In genomic region chr16:2211923-2212347, GRCh38 we compare ENCODE assay signal across 11 cellular contexts. TPM values are rescaled to one million over a fixed set of nuclear protein-coding genes. Genes with fewer than 3 reads are reported as not detected.
DNase-seq lines count a peak whose midpoint lies in the region; ATAC-seq and TF ChIP-seq lines count a peak whose summit lies in the region.
"Had no signal": no experiment of that assay in that cellular context is flagged by ENCODE, and none has a peak within 500 bp of the region (broad histone marks: within the 10 kb centered on the region; RNA-seq: fewer than 3 reads in every experiment).

No MANE protein-coding gene starts in this region.

- no peak overlapping the region for H3K9ac ChIP-seq in endodermal cell (ENCODE audit: extremely low read depth, low read length, poor library complexity, severe bottlenecking)

- H3K27ac ChIP-seq in Panc1 (ENCODE audit: low read length), result peak overlapping the region; percentile 86
- no peak overlapping the region for H3K27ac ChIP-seq in endodermal cell (ENCODE audit: low read depth, low read length)
- peak overlapping the region; percentile 90 for H3K27ac ChIP-seq in psoas muscle

- TF ChIP-seq CTCF in Panc1 (IDR thresholded peaks at IDR 0.05) (no peak), endodermal cell (conservative IDR thresholded peaks at IDR 0.05) (no peak), psoas muscle (IDR thresholded peaks at IDR 0.05) (no peak)

- H3K27me3 ChIP-seq in Panc1 (ENCODE audit: control insufficient read depth, insufficient read depth, low read length) (no peaks in the 10 kb centered on the region), endodermal cell (ENCODE audit: control insufficient read depth, insufficient read depth, low read length, poor library complexity, severe bottlenecking) (no peaks in the 10 kb centered on the region), psoas muscle (ENCODE audit: insufficient read depth in 3 of 3, low read length in 2 of 3) (no peaks in the 10 kb centered on the region), MG63 (no peaks in the 10 kb centered on the region)

- BruUV-seq in Panc1 (replicated peaks; lab: Mats Ljungman, UMichigan), result no TSS peak

- no peak overlapping the region for H3K27ac Mint-ChIP-seq in activated CD4-positive, alpha-beta T cell treated with anti-CD3 and anti-CD28 coated beads for 36 hours
- H3K27ac Mint-ChIP-seq in endodermal cell, result peak overlapping the region; percentile 41

- DNase-seq in activated CD4-positive, alpha-beta T cell treated with anti-CD3 and anti-CD28 coated beads for 36 hours, result no peak
- no peak for DNase-seq in activated CD4-positive, alpha-beta T cell treated with anti-CD3 and anti-CD28 coated beads, Interleukin-2, amount 50 U/mL, for 4 hours
- DNase-seq in Panc1 (ENCODE audit: low read depth, low spot score), result no peak
- no peak for DNase-seq in endodermal cell
- DNase-seq in psoas muscle, result peak in 1 of 2 donors; percentile 82
- no peak for DNase-seq in MG63
- DNase-seq in DMS 273 treated with DMSO at 0.1 percent for 48 hours (lab: John Stamatoyannopoulos, UW), result no peak
- DNase-seq: foreskin fibroblast; NCI-H2107; stimulated activated CD8-positive, alpha-beta memory T cell treated with anti-CD3 and anti-CD28 coated beads, Interleukin-4, amount 100 ng/mL, for 48 hours had no signal

- WGBS in endodermal cell (ENCODE audit: insufficient coverage in 1 of 2, insufficient read length in 1 of 2), 2 experiments, result 88 to 96% methylated on average over 5 to 11 of the region's 11 CpGs
- 27 to 54% (median 30%) methylated on average over 11 of the region's 11 CpGs for whole genome bisulfite sequencing in psoas muscle, 3 donors

- H3K4me1 ChIP-seq in Panc1 (ENCODE audit: control insufficient read depth, insufficient read depth, low read length) (peaks cover 30% of the 10 kb centered on the region), endodermal cell (ENCODE audit: control insufficient read depth, insufficient read depth, low read length) (peaks cover 3% of the 10 kb centered on the region), psoas muscle (peaks cover 43% of the 10 kb centered on the region)

- no peaks in the 10 kb centered on the region for H3K27me3 Mint-ChIP-seq in activated CD4-positive, alpha-beta T cell treated with anti-CD3 and anti-CD28 coated beads for 36 hours
- no peaks in the 10 kb centered on the region for H3K27me3 Mint-ChIP-seq in endodermal cell (ENCODE audit: insufficient read depth)

- peak overlapping the region; percentile 53 for H3K4me3 Mint-ChIP-seq in activated CD4-positive, alpha-beta T cell treated with anti-CD3 and anti-CD28 coated beads for 36 hours
- H3K4me3 Mint-ChIP-seq in endodermal cell, result no peak overlapping the region

- ATAC-seq in activated CD4-positive, alpha-beta T cell treated with anti-CD3 and anti-CD28 coated beads for 36 hours, result no peak
- ATAC-seq in Panc1 (peak; percentile 5; the same call in 1 of the 2 replicates), psoas muscle (peak; percentile 7 to 53 (median 32)), GM18520 (IDR thresholded peaks at IDR 0.05; ENCODE audit: unreplicated experiment) (no peak)

- in situ Hi-C loops in Panc1 (cut with HindIII; ENCODE audit: low pct_unique_long_range_greater_than_20kb, low sequenced_read_pairs), result no loop called here

- peak overlapping the region in 1 of 2 experiments; percentile 83; a peak in 1 of 4 replicates for H3K4me3 ChIP-seq in Panc1 (ENCODE audit: low read depth in 2 of 2, low read length in 2 of 2)
- no peak overlapping the region for H3K4me3 ChIP-seq in endodermal cell (ENCODE audit: low read length)
- no peak overlapping the region for H3K4me3 ChIP-seq in psoas muscle
- H3K4me3 ChIP-seq in MG63, result no peak overlapping the region

- intact Hi-C loops in activated CD4-positive, alpha-beta T cell treated with anti-CD3 and anti-CD28 coated beads for 36 hours (cut with DNase I, micrococcal nuclease), result no loop called here
- intact Hi-C loops in Panc1 (cut with micrococcal nuclease; ENCODE audit: unreplicated experiment) (no loop called here), psoas muscle (cut with DNase I) (no loop called here)

- H3K9me3 Mint-ChIP-seq in activated CD4-positive, alpha-beta T cell treated with anti-CD3 and anti-CD28 coated beads for 36 hours (ENCODE audit: low read depth), result no peaks in the 10 kb centered on the region
- H3K9me3 Mint-ChIP-seq in endodermal cell, result no peaks in the 10 kb centered on the region

- H3K9me3 ChIP-seq in Panc1 (ENCODE audit: control insufficient read depth, insufficient read depth, low read depth, low read length) (no peaks in the 10 kb centered on the region), endodermal cell (ENCODE audit: control insufficient read depth, low read length) (no peaks in the 10 kb centered on the region), psoas muscle (no peaks in the 10 kb centered on the region), MG63 (no peaks in the 10 kb centered on the region)

- POLR2A ChIA-PET in activated CD4-positive, alpha-beta T cell treated with anti-CD3 and anti-CD28 coated beads for 36 hours (lab: Charles Lee), result interaction anchor here (1.0 kb wide), 1 partner anchor 57 kb away, joined by 6 read pairs; no protein-coding TSS in a partner anchor
- POLR2A ChIA-PET in Panc1 (lab: Charles Lee), result interaction anchor here (0.6 to 0.7 kb wide), 2 partner anchors 60 to 373 kb away, joined by 3 to 25 read pairs; no protein-coding TSS in a partner anchor

- H3K36me3 ChIP-seq in Panc1 (ENCODE audit: control insufficient read depth, insufficient read depth, low read length) (peaks cover 3% of the 10 kb centered on the region; the same call in 1 of the 2 replicates), endodermal cell (ENCODE audit: control insufficient read depth, insufficient read depth, low read length) (peaks cover 32% of the 10 kb centered on the region), psoas muscle (ENCODE audit: insufficient read depth in 1 of 2, low read depth in 1 of 2) (peaks cover 0 to 30% of the 10 kb centered on the region in 2 donors), MG63 (peaks cover 56% of the 10 kb centered on the region)

- H3K36me3 Mint-ChIP-seq in activated CD4-positive, alpha-beta T cell treated with anti-CD3 and anti-CD28 coated beads for 36 hours (ENCODE audit: low read depth), result peaks cover 30% of the 10 kb centered on the region
- peaks cover 29% of the 10 kb centered on the region for H3K36me3 Mint-ChIP-seq in endodermal cell (ENCODE audit: low read depth)

- peaks cover 25% of the 10 kb centered on the region for H3K4me1 Mint-ChIP-seq in activated CD4-positive, alpha-beta T cell treated with anti-CD3 and anti-CD28 coated beads for 36 hours
- peaks cover 12% of the 10 kb centered on the region for H3K4me1 Mint-ChIP-seq in endodermal cell

- CTCF ChIA-PET in activated CD4-positive, alpha-beta T cell treated with anti-CD3 and anti-CD28 coated beads for 36 hours (lab: Charles Lee), result no interaction called here
- CTCF ChIA-PET in Panc1 (lab: Charles Lee), result no interaction called here

RNA-seq across cellular contexts. Expression of gene BRICD5, which starts 1.3 kb away (rescaled TPM):
- 1 to 10 TPM; 8.0 to 8.8 TPM for total RNA-seq in activated CD4-positive, alpha-beta T cell treated with anti-CD3 and anti-CD28 coated beads for 36 hours
- total RNA-seq in Panc1 (2021; ENCODE audit: unreplicated experiment) (8.7 TPM), endodermal cell (10 to 100 TPM in 1 of 2 donors, 1 to 10 TPM in 1; 7.7 to 15.0 TPM), psoas muscle (1 to 10 TPM in 3 of 4 donors, under 1 TPM in 1; 0.86 to 5.3 (median 4.1) TPM)
- polyA plus RNA-seq in Panc1 (2012; ENCODE audit: insufficient read length), result 5.1 TPM
- polyA plus RNA-seq in endodermal cell (2013, experiment 1 of 2), result 17.3 TPM
- polyA plus RNA-seq in endodermal cell (2013, experiment 2 of 2), result 15.4 TPM
- polyA plus RNA-seq in psoas muscle, result 1 to 10 TPM; 1.4 to 3.1 (median 1.8) TPM
- 0.39 and 1.3 TPM in 2 replicates for total RNA-seq in MG63 (2014; rRNA removed; shearing (Covaris generic); ENCODE audit: low replicate concordance)

RNA-seq across cellular contexts. Expression of gene PGP, which starts 2.7 kb away (rescaled TPM):
- 10 to 100 TPM; 11.5 to 15.0 TPM for total RNA-seq in activated CD4-positive, alpha-beta T cell treated with anti-CD3 and anti-CD28 coated beads for 36 hours
- total RNA-seq in Panc1 (2021; ENCODE audit: unreplicated experiment) (48.7 TPM), endodermal cell (10 to 100 TPM; 31.0 to 32.0 TPM), psoas muscle (10 to 100 TPM; 27.2 to 35.9 (median 29.8) TPM)
- polyA plus RNA-seq in Panc1 (2012; ENCODE audit: insufficient read length), result 51.6 TPM
- polyA plus RNA-seq in endodermal cell (2013, experiment 1 of 2), result 32.6 TPM
- 31.5 TPM for polyA plus RNA-seq in endodermal cell (2013, experiment 2 of 2)
- 10 to 100 TPM; 20.9 to 27.4 (median 24.0) TPM for polyA plus RNA-seq in psoas muscle
- total RNA-seq in MG63 (2014; rRNA removed; shearing (Covaris generic); ENCODE audit: low replicate concordance), result 31.7 and 43.8 TPM in 2 replicates

RNA-seq across cellular contexts. Expression of gene MLST8, which starts 6.7 kb away (rescaled TPM):
- total RNA-seq in activated CD4-positive, alpha-beta T cell treated with anti-CD3 and anti-CD28 coated beads for 36 hours, result 10 to 100 TPM; 61.3 to 76.1 TPM
- total RNA-seq in Panc1 (2021; ENCODE audit: unreplicated experiment) (91.1 TPM), endodermal cell (10 to 100 TPM; 60.3 to 70.8 TPM), psoas muscle (10 to 100 TPM; 18.8 to 35.0 (median 28.7) TPM)
- polyA plus RNA-seq in Panc1 (2012; ENCODE audit: insufficient read length), result 129 TPM
- 64.9 TPM for polyA plus RNA-seq in endodermal cell (2013, experiment 1 of 2)
- 61.5 TPM for polyA plus RNA-seq in endodermal cell (2013, experiment 2 of 2)
- polyA plus RNA-seq in psoas muscle, result 10 to 100 TPM; 58.1 to 60.5 (median 59.7) TPM
- total RNA-seq in MG63 (2014; rRNA removed; shearing (Covaris generic); ENCODE audit: low replicate concordance), result 29.0 and 42.6 TPM in 2 replicates

RNA-seq across cellular contexts. Expression of gene E4F1, which starts 11.5 kb away (rescaled TPM):
- total RNA-seq in activated CD4-positive, alpha-beta T cell treated with anti-CD3 and anti-CD28 coated beads for 36 hours, result 10 to 100 TPM; 18.0 to 18.6 TPM
- total RNA-seq in Panc1 (2021; ENCODE audit: unreplicated experiment), result 50.8 TPM
- polyA plus RNA-seq in Panc1 (2012; ENCODE audit: insufficient read length), result 71.0 TPM
- total RNA-seq in endodermal cell, result 10 to 100 TPM; 24.5 to 29.6 TPM
- 25.0 TPM for polyA plus RNA-seq in endodermal cell (2013, experiment 1 of 2)
- polyA plus RNA-seq in endodermal cell (2013, experiment 2 of 2), result 18.9 TPM
- total RNA-seq in psoas muscle, result 10 to 100 TPM; 11.1 to 22.9 (median 12.8) TPM
- 10 to 100 TPM; 16.8 to 21.8 (median 19.1) TPM for polyA plus RNA-seq in psoas muscle
- total RNA-seq in MG63 (2014; rRNA removed; shearing (Covaris generic); ENCODE audit: low replicate concordance), result 43.2 and 56.5 TPM in 2 replicates

RNA-seq across cellular contexts. Expression of gene CASKIN1, which starts 15.5 kb away (rescaled TPM):
- 1 to 10 TPM in 1 of 2 experiments, under 1 TPM in 1; 0.98 to 1.3 TPM for total RNA-seq in activated CD4-positive, alpha-beta T cell treated with anti-CD3 and anti-CD28 coated beads for 36 hours
- total RNA-seq in Panc1 (2021; ENCODE audit: unreplicated experiment), result 4.5 TPM
- polyA plus RNA-seq in Panc1 (2012; ENCODE audit: insufficient read length), result 2.8 TPM
- total RNA-seq in endodermal cell, result 1 to 10 TPM; 8.2 to 9.7 TPM
- polyA plus RNA-seq in endodermal cell (2013, experiment 1 of 2), result 11.9 TPM
- polyA plus RNA-seq in endodermal cell (2013, experiment 2 of 2), result 9.7 TPM
- 1 to 10 TPM in 1 of 4 donors, under 1 TPM in 3; 0.63 to 1.0 (median 0.76) TPM for total RNA-seq in psoas muscle
- under 1 TPM; 0.32 to 0.45 (median 0.43) TPM for polyA plus RNA-seq in psoas muscle
- total RNA-seq in MG63 (2014; rRNA removed; shearing (Covaris generic); ENCODE audit: low replicate concordance), result 0.02 and 1.0 TPM in 2 replicates

Comparison
In these comparisons a context has a peak if more than half of its experiments do, and no peak if none do; other contexts are left out.
1. ATAC-seq: peak in Panc1 (single experiment) and psoas muscle (4 of 4); none in activated CD4-positive, alpha-beta T cell treated with anti-CD3 and anti-CD28 coated beads for 36 hours (single experiment) and GM18520 (single experiment).